In the genomic region with DNA sequence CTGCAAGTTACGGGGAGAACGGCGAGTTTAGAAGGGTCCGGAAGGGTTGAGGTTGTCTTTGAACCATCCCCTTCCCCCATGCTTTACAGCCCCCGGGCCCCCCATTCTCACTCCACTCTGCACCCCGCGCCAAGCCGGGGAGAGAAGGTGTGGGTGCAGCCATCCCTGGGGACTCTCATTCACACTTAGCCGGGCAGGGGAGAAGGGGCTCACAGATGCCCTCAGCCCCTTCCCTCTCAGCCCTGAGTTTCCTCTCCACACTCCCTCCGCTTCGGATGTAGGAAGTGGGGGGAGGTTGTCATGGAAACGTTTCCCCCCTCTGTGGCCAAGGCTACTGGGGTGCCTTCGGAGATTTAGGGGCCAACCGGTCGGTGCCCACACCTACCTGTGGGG, we compare ENCODE assay signal across 1 cellular context.
TF ChIP-seq lines count a peak whose summit lies in the region.

No MANE protein-coding gene starts in this region.

TF ChIP-seq in HepG2, 621 proteins besides CTCF, POLR2A, EP300 and RAD21 (continued from another document and continues in another):
- TF ChIP-seq, protein P1, sequence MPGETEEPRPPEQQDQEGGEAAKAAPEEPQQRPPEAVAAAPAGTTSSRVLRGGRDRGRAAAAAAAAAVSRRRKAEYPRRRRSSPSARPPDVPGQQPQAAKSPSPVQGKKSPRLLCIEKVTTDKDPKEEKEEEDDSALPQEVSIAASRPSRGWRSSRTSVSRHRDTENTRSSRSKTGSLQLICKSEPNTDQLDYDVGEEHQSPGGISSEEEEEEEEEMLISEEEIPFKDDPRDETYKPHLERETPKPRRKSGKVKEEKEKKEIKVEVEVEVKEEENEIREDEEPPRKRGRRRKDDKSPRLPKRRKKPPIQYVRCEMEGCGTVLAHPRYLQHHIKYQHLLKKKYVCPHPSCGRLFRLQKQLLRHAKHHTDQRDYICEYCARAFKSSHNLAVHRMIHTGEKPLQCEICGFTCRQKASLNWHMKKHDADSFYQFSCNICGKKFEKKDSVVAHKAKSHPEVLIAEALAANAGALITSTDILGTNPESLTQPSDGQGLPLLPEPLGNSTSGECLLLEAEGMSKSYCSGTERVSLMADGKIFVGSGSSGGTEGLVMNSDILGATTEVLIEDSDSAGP (CRISPR knock-in tag; IDR thresholded peaks at IDR 0.05; ENCODE audit: borderline replicate concordance), result no peak
- TF ChIP-seq, protein P2, sequence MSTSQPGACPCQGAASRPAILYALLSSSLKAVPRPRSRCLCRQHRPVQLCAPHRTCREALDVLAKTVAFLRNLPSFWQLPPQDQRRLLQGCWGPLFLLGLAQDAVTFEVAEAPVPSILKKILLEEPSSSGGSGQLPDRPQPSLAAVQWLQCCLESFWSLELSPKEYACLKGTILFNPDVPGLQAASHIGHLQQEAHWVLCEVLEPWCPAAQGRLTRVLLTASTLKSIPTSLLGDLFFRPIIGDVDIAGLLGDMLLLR (CRISPR knock-in tag; IDR thresholded peaks at IDR 0.05), result no peak
- TF ChIP-seq, protein P3, sequence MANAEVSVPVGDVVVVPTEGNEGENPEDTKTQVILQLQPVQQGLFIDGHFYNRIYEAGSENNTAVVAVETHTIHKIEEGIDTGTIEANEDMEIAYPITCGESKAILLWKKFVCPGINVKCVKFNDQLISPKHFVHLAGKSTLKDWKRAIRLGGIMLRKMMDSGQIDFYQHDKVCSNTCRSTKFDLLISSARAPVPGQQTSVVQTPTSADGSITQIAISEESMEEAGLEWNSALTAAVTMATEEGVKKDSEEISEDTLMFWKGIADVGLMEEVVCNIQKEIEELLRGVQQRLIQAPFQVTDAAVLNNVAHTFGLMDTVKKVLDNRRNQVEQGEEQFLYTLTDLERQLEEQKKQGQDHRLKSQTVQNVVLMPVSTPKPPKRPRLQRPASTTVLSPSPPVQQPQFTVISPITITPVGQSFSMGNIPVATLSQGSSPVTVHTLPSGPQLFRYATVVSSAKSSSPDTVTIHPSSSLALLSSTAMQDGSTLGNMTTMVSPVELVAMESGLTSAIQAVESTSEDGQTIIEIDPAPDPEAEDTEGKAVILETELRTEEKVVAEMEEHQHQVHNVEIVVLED (CRISPR knock-in tag; IDR thresholded peaks at IDR 0.05; ENCODE audit: borderline replicate concordance), result no peak
- TF ChIP-seq, protein P4, sequence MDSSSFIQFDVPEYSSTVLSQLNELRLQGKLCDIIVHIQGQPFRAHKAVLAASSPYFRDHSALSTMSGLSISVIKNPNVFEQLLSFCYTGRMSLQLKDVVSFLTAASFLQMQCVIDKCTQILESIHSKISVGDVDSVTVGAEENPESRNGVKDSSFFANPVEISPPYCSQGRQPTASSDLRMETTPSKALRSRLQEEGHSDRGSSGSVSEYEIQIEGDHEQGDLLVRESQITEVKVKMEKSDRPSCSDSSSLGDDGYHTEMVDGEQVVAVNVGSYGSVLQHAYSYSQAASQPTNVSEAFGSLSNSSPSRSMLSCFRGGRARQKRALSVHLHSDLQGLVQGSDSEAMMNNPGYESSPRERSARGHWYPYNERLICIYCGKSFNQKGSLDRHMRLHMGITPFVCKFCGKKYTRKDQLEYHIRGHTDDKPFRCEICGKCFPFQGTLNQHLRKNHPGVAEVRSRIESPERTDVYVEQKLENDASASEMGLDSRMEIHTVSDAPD (CRISPR knock-in tag; IDR thresholded peaks at IDR 0.05), result no peak
- TF ChIP-seq, protein P5, sequence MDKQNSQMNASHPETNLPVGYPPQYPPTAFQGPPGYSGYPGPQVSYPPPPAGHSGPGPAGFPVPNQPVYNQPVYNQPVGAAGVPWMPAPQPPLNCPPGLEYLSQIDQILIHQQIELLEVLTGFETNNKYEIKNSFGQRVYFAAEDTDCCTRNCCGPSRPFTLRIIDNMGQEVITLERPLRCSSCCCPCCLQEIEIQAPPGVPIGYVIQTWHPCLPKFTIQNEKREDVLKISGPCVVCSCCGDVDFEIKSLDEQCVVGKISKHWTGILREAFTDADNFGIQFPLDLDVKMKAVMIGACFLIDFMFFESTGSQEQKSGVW (CRISPR knock-in tag; IDR thresholded peaks at IDR 0.05; ENCODE audit: borderline replicate concordance), result no peak
- TF ChIP-seq TBX3 (IDR thresholded peaks at IDR 0.05; ENCODE audit: borderline replicate concordance) (no peak), RFX1 (IDR thresholded peaks at IDR 0.05) (peak; percentile 59; the same call in 1 of the 2 replicates), TRIM24 (CRISPR knock-in tag; IDR thresholded peaks at IDR 0.05) (no peak), ZNF577 (CRISPR knock-in tag; IDR thresholded peaks at IDR 0.05; ENCODE audit: borderline replicate concordance, low read depth) (no peak), ETV6 (CRISPR knock-in tag; conservative IDR thresholded peaks at IDR 0.05) (0 out of 2 replicates have a peak, but pooled peaks have one; percentile 4), WIZ (CRISPR knock-in tag; IDR thresholded peaks at IDR 0.05) (no peak), ZNF296 (CRISPR knock-in tag; conservative IDR thresholded peaks at IDR 0.05) (0 out of 2 replicates have a peak, but pooled peaks have one; percentile 25), ZBTB8A (CRISPR knock-in tag; IDR thresholded peaks at IDR 0.05; ENCODE audit: borderline replicate concordance, low read depth) (no peak), NR2F6 (IDR thresholded peaks at IDR 0.05) (no peak), NR2F6 (CRISPR knock-in tag; IDR thresholded peaks at IDR 0.05) (no peak), ELF3 (CRISPR knock-in tag; IDR thresholded peaks at IDR 0.05) (no peak), KDM6A (CRISPR knock-in tag; IDR thresholded peaks at IDR 0.05; ENCODE audit: low read depth) (no peak), ZKSCAN8 (CRISPR knock-in tag; IDR thresholded peaks at IDR 0.05; ENCODE audit: borderline replicate concordance) (no peak), JUN (CRISPR knock-in tag; IDR thresholded peaks at IDR 0.05) (no peak), ATF1 (CRISPR knock-in tag; IDR thresholded peaks at IDR 0.05) (no peak), HOXA5 (CRISPR knock-in tag; IDR thresholded peaks at IDR 0.05) (no peak), HNF4A (CRISPR knock-in tag; IDR thresholded peaks at IDR 0.05) (no peak), ZNF670 (CRISPR knock-in tag; IDR thresholded peaks at IDR 0.05; ENCODE audit: borderline replicate concordance) (0 out of 2 replicates have a peak, but pooled peaks have one; percentile 28), BRD4 (CRISPR knock-in tag; IDR thresholded peaks at IDR 0.05) (no peak)
- TF ChIP-seq, protein P6, sequence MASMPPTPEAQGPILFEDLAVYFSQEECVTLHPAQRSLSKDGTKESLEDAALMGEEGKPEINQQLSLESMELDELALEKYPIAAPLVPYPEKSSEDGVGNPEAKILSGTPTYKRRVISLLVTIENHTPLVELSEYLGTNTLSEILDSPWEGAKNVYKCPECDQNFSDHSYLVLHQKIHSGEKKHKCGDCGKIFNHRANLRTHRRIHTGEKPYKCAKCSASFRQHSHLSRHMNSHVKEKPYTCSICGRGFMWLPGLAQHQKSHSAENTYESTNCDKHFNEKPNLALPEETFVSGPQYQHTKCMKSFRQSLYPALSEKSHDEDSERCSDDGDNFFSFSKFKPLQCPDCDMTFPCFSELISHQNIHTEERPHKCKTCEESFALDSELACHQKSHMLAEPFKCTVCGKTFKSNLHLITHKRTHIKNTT (CRISPR knock-in tag; IDR thresholded peaks at IDR 0.05), result no peak
- TF ChIP-seq, protein P7, sequence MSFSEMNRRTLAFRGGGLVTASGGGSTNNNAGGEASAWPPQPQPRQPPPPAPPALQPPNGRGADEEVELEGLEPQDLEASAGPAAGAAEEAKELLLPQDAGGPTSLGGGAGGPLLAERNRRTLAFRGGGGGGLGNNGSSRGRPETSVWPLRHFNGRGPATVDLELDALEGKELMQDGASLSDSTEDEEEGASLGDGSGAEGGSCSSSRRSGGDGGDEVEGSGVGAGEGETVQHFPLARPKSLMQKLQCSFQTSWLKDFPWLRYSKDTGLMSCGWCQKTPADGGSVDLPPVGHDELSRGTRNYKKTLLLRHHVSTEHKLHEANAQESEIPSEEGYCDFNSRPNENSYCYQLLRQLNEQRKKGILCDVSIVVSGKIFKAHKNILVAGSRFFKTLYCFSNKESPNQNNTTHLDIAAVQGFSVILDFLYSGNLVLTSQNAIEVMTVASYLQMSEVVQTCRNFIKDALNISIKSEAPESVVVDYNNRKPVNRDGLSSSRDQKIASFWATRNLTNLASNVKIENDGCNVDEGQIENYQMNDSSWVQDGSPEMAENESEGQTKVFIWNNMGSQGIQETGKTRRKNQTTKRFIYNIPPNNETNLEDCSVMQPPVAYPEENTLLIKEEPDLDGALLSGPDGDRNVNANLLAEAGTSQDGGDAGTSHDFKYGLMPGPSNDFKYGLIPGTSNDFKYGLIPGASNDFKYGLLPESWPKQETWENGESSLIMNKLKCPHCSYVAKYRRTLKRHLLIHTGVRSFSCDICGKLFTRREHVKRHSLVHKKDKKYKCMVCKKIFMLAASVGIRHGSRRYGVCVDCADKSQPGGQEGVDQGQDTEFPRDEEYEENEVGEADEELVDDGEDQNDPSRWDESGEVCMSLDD (CRISPR knock-in tag; IDR thresholded peaks at IDR 0.05; ENCODE audit: borderline replicate concordance), result peak; percentile 56; the same call in 1 of the 2 replicates
- TF ChIP-seq, protein P8, sequence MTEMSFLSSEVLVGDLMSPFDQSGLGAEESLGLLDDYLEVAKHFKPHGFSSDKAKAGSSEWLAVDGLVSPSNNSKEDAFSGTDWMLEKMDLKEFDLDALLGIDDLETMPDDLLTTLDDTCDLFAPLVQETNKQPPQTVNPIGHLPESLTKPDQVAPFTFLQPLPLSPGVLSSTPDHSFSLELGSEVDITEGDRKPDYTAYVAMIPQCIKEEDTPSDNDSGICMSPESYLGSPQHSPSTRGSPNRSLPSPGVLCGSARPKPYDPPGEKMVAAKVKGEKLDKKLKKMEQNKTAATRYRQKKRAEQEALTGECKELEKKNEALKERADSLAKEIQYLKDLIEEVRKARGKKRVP (CRISPR knock-in tag; IDR thresholded peaks at IDR 0.05), result 0 out of 4 replicates have a peak, but pooled peaks of 1 of the 2 experiments have one; percentile 17
- TF ChIP-seq, protein P9, sequence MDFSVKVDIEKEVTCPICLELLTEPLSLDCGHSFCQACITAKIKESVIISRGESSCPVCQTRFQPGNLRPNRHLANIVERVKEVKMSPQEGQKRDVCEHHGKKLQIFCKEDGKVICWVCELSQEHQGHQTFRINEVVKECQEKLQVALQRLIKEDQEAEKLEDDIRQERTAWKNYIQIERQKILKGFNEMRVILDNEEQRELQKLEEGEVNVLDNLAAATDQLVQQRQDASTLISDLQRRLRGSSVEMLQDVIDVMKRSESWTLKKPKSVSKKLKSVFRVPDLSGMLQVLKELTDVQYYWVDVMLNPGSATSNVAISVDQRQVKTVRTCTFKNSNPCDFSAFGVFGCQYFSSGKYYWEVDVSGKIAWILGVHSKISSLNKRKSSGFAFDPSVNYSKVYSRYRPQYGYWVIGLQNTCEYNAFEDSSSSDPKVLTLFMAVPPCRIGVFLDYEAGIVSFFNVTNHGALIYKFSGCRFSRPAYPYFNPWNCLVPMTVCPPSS (IDR thresholded peaks at IDR 0.05), result no peak
- TF ChIP-seq, protein P10, sequence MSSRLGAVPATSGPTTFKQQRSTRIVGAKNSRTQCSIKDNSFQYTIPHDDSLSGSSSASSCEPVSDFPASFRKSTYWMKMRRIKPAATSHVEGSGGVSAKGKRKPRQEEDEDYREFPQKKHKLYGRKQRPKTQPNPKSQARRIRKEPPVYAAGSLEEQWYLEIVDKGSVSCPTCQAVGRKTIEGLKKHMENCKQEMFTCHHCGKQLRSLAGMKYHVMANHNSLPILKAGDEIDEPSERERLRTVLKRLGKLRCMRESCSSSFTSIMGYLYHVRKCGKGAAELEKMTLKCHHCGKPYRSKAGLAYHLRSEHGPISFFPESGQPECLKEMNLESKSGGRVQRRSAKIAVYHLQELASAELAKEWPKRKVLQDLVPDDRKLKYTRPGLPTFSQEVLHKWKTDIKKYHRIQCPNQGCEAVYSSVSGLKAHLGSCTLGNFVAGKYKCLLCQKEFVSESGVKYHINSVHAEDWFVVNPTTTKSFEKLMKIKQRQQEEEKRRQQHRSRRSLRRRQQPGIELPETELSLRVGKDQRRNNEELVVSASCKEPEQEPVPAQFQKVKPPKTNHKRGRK (CRISPR knock-in tag; IDR thresholded peaks at IDR 0.05), result no peak
- TF ChIP-seq, protein P11, sequence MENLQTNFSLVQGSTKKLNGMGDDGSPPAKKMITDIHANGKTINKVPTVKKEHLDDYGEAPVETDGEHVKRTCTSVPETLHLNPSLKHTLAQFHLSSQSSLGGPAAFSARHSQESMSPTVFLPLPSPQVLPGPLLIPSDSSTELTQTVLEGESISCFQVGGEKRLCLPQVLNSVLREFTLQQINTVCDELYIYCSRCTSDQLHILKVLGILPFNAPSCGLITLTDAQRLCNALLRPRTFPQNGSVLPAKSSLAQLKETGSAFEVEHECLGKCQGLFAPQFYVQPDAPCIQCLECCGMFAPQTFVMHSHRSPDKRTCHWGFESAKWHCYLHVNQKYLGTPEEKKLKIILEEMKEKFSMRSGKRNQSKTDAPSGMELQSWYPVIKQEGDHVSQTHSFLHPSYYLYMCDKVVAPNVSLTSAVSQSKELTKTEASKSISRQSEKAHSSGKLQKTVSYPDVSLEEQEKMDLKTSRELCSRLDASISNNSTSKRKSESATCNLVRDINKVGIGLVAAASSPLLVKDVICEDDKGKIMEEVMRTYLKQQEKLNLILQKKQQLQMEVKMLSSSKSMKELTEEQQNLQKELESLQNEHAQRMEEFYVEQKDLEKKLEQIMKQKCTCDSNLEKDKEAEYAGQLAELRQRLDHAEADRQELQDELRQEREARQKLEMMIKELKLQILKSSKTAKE (CRISPR knock-in tag; IDR thresholded peaks at IDR 0.05; ENCODE audit: borderline replicate concordance), result no peak
- TF ChIP-seq, protein P12, sequence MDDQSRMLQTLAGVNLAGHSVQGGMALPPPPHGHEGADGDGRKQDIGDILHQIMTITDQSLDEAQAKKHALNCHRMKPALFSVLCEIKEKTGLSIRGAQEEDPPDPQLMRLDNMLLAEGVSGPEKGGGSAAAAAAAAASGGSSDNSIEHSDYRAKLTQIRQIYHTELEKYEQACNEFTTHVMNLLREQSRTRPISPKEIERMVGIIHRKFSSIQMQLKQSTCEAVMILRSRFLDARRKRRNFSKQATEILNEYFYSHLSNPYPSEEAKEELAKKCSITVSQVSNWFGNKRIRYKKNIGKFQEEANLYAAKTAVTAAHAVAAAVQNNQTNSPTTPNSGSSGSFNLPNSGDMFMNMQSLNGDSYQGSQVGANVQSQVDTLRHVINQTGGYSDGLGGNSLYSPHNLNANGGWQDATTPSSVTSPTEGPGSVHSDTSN (CRISPR knock-in tag; IDR thresholded peaks at IDR 0.05; ENCODE audit: borderline replicate concordance), result no peak
- TF ChIP-seq, protein P13, sequence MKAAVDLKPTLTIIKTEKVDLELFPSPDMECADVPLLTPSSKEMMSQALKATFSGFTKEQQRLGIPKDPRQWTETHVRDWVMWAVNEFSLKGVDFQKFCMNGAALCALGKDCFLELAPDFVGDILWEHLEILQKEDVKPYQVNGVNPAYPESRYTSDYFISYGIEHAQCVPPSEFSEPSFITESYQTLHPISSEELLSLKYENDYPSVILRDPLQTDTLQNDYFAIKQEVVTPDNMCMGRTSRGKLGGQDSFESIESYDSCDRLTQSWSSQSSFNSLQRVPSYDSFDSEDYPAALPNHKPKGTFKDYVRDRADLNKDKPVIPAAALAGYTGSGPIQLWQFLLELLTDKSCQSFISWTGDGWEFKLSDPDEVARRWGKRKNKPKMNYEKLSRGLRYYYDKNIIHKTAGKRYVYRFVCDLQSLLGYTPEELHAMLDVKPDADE (CRISPR knock-in tag; IDR thresholded peaks at IDR 0.05), result no peak
